24 cellular contexts compared by ENCODE assay signal in genomic region chr2:871175-871727, GRCh38.
DNase-seq lines count a peak whose midpoint lies in the region; ATAC-seq and TF ChIP-seq lines count a peak whose summit lies in the region.
"Had no signal": no experiment of that assay in that cellular context is flagged by ENCODE, and none has a peak within 500 bp of the region (broad histone marks: within the 10 kb centered on the region; RNA-seq: fewer than 3 reads in every experiment).

No MANE protein-coding gene starts in this region.

- 85 to 94% (median 93%) methylated on average over 23 to 24 of the region's 24 CpGs for WGBS in stomach, 5 donors
- 84 to 91% (median 86%) methylated on average over 11 to 24 of the region's 24 CpGs for WGBS in adrenal gland, 4 donors

- no peaks in the 10 kb centered on the region for H3K9me3 ChIP-seq in BLaER1
- H3K9me3 ChIP-seq in DND-41 (ENCODE audit: insufficient read depth, low read length, severe bottlenecking) = no peaks in the 10 kb centered on the region
- H3K9me3 ChIP-seq in stomach = no peaks in the 10 kb centered on the region
- no peaks in the 10 kb centered on the region for H3K9me3 ChIP-seq in adrenal gland (replicated peaks in 1 of 3)
- H3K9me3 ChIP-seq in left lung = no peaks in the 10 kb centered on the region
- H3K9me3 ChIP-seq: A549, Caco-2 had no signal

- ATAC-seq in DND-41 (ENCODE audit: insufficient read depth, low read depth) (no peak), left lung (no peak)
- ATAC-seq: A549; CD8-positive, alpha-beta T cell; GM12878 had no signal

- intact Hi-C loops in stomach (cut with DNase I; ENCODE audit: low total_unique reads) (no loop called here), adrenal gland (cut with DNase I) (no loop called here), left lung (cut with DNase I) (no loop called here)

- H3K27ac ChIP-seq in BLaER1 = no peak overlapping the region
- peak overlapping the region; percentile 96 for H3K27ac ChIP-seq in DND-41 (ENCODE audit: low read length)
- H3K27ac ChIP-seq in stomach = no peak overlapping the region
- no peak overlapping the region for H3K27ac ChIP-seq in brain microvascular endothelial cell
- H3K27ac ChIP-seq in adrenal gland = no peak overlapping the region
- no peak overlapping the region for H3K27ac ChIP-seq in left lung
- H3K27ac ChIP-seq: A549, C4-2B, PC-9 had no signal

- H3K36me3 ChIP-seq in BLaER1 = no peaks in the 10 kb centered on the region
- H3K36me3 ChIP-seq in DND-41 (ENCODE audit: insufficient read depth, low read length) = peaks cover 9% of the 10 kb centered on the region
- no peaks in the 10 kb centered on the region for H3K36me3 ChIP-seq in stomach
- H3K36me3 ChIP-seq in brain microvascular endothelial cell (replicated peaks) = no peaks in the 10 kb centered on the region
- no peaks in the 10 kb centered on the region for H3K36me3 ChIP-seq in adrenal gland (replicated peaks in 1 of 2)
- H3K36me3 ChIP-seq in left lung = no peaks in the 10 kb centered on the region

- H3K79me2 ChIP-seq in DND-41 (ENCODE audit: insufficient read depth, low read length) = peaks cover 39% of the 10 kb centered on the region

- peaks cover 4% of the 10 kb centered on the region for H3K27me3 Mint-ChIP-seq in endothelial cell (ENCODE audit: unreplicated experiment)

- peak overlapping the region; percentile 74 for H3K27ac Mint-ChIP-seq in endothelial cell (ENCODE audit: unreplicated experiment)
- H3K27ac Mint-ChIP-seq: CD8-positive, alpha-beta T cell had no signal

- H3K4me2 ChIP-seq in BLaER1 (peak overlapping the region; percentile 84), DND-41 (ENCODE audit: insufficient read depth, low read length) (peak overlapping the region; percentile 67; the same call in 1 of the 2 replicates)
- H3K4me2 ChIP-seq: A549, PC-9 had no signal

- DNase-seq in DND-41 (no peak), endothelial cell (ENCODE audit: low spot score) (no peak), stomach (peak; percentile 23), brain microvascular endothelial cell (no peak), adrenal gland (no peak), left lung (no peak)
- DNase-seq: AML-193; Caco-2; CD8-positive, alpha-beta T cell; EL; GDM1; Karpas-422; NCI-H1092; NCI-H1417 treated with DMSO at 0.1 percent for 48 hours; NCI-H1694 treated with DMSO at 0.1 percent for 48 hours; NCI-H2081; NCI-H2227 treated with DMSO at 0.1 percent for 48 hours; NCI-H526 treated with DMSO at 0.1 percent for 48 hours; PC-9; Right ventricle myocardium superior had no signal

- no peaks in the 10 kb centered on the region for H3K9me3 Mint-ChIP-seq in endothelial cell (ENCODE audit: unreplicated experiment)
- H3K9me3 Mint-ChIP-seq: CD8-positive, alpha-beta T cell had no signal

- H3K4me3 Mint-ChIP-seq in endothelial cell (ENCODE audit: unreplicated experiment) = no peak overlapping the region
- H3K4me3 Mint-ChIP-seq: CD8-positive, alpha-beta T cell had no signal

- H3K27me3 ChIP-seq in BLaER1 (no peaks in the 10 kb centered on the region), DND-41 (ENCODE audit: insufficient read depth, low read length, poor library complexity) (no peaks in the 10 kb centered on the region), stomach (peaks cover 0 to 44% (median 15%) of the 10 kb centered on the region in 3 donors), brain microvascular endothelial cell (replicated peaks) (peaks cover 4% of the 10 kb centered on the region), adrenal gland (no peaks in the 10 kb centered on the region), left lung (peaks cover 0 to 43% of the 10 kb centered on the region in 2 donors)

- H3K4me3 ChIP-seq in BLaER1 = no peak overlapping the region
- H3K4me3 ChIP-seq in DND-41 (ENCODE audit: low read depth in 1 of 2, low read length in 2 of 2) = no peak overlapping the region
- H3K4me3 ChIP-seq in stomach = no peak overlapping the region
- no peak overlapping the region for H3K4me3 ChIP-seq in brain microvascular endothelial cell (ENCODE audit: low read depth, low read length)
- H3K4me3 ChIP-seq in adrenal gland = no peak overlapping the region
- H3K4me3 ChIP-seq in left lung = no peak overlapping the region
- H3K4me3 ChIP-seq: A549, GM12878, PC-9 had no signal

- H2AFZ ChIP-seq in DND-41 (ENCODE audit: low read depth, low read length) = no peak overlapping the region
- H2AFZ ChIP-seq: PC-9 had no signal

- in situ Hi-C loops in brain microvascular endothelial cell (cut with HindIII; ENCODE audit: low pct_ligation_motif_present, low sequenced_read_pairs) = no loop called here

- peaks cover 3% of the 10 kb centered on the region for H3K36me3 Mint-ChIP-seq in endothelial cell (ENCODE audit: low read depth, unreplicated experiment)
- H3K36me3 Mint-ChIP-seq: CD8-positive, alpha-beta T cell had no signal

- no peak overlapping the region for H3K9ac ChIP-seq in BLaER1
- H3K9ac ChIP-seq in DND-41 (ENCODE audit: low read depth, low read length) = no peak overlapping the region

- TF ChIP-seq POLR2A in stomach (IDR thresholded peaks at IDR 0.05) (no peak), adrenal gland (IDR thresholded peaks at IDR 0.05) (no peak)

- H3K4me1 Mint-ChIP-seq in endothelial cell (ENCODE audit: unreplicated experiment) = peaks cover 24% of the 10 kb centered on the region

- peaks cover 58% of the 10 kb centered on the region for H3K4me1 ChIP-seq in BLaER1
- peaks cover 59% of the 10 kb centered on the region for H3K4me1 ChIP-seq in DND-41 (ENCODE audit: insufficient read depth, low read length)
- H3K4me1 ChIP-seq in stomach = peaks cover 0 to 4% (median 0%) of the 10 kb centered on the region in 4 donors
- no peaks in the 10 kb centered on the region for H3K4me1 ChIP-seq in adrenal gland (replicated peaks in 1 of 2)
- no peaks in the 10 kb centered on the region for H3K4me1 ChIP-seq in left lung
- H3K4me1 ChIP-seq: A549, Caco-2 had no signal

- H4K20me1 ChIP-seq in BLaER1 (no peaks in the 10 kb centered on the region), DND-41 (ENCODE audit: insufficient read depth, low read length) (no peaks in the 10 kb centered on the region)

- no peak for TF ChIP-seq EP300 in stomach (IDR thresholded peaks at IDR 0.05)

- TF ChIP-seq CTCF in DND-41 (IDR thresholded peaks at IDR 0.05; ENCODE audit: borderline replicate concordance, extremely low read depth, low read length, poor library complexity, severe bottlenecking) (no peak), endothelial cell (IDR thresholded peaks at IDR 0.05; ENCODE audit: unreplicated experiment) (no peak), stomach (IDR thresholded peaks at IDR 0.05) (no peak), brain microvascular endothelial cell (IDR thresholded peaks at IDR 0.05; ENCODE audit: low read depth, low read length, missing control alignments) (no peak), adrenal gland (IDR thresholded peaks at IDR 0.05) (no peak), left lung (IDR thresholded peaks at IDR 0.05) (no peak)
